Comparison of ENCODE assay signal across 8 cellular contexts in the genomic region with DNA sequence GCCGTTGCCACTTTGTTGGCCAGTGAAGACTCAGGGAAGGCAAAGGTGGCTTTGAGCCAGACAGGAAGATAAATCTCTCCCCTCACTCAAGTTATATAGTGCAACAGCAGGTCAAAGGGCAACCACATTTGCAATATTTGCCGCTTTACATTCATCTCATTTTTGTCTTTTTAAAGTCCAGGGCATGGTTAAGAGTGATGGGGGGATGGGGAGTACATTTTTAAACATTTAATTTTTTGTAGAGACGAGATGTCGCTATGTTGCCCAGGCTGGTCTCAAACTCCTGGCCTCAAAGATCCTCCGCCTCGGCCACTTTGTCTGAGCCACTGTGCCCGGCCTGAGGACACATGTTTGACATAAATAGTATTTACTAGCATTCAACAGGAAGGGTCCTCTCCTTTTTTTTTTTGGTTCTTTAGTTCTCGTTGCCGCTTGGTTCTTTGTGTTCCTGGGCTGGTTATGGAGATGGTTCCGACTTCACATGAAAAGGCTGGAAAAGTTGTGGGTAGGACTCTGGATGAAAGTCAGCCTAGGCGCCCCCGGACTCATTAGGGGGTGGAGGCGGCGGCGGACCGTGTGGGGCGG.
DNase-seq lines count a peak whose midpoint lies in the region; ATAC-seq and TF ChIP-seq lines count a peak whose summit lies in the region.

No MANE protein-coding gene starts in this region.

- peak overlapping the region; percentile 82 for H4K8ac ChIP-seq in trophoblast cell (ENCODE audit: low read depth, low read length)

- DNase-seq in DND-41 (no peak), Peyer's patch (no peak), esophagus muscularis mucosa (ENCODE audit: extremely low spot score) (no peak), trophoblast cell (no peak), HPDE6-E6E7 (ENCODE audit: extremely low spot score) (no peak), NCI-H2196 treated with DMSO at 0.1 percent for 48 hours (lab: John Stamatoyannopoulos, UW; ENCODE audit: unreplicated experiment) (no peak)

- peak overlapping the region; percentile 88 for H3K18ac ChIP-seq in trophoblast cell (ENCODE audit: low read length)

- no peak overlapping the region for H3K4ac ChIP-seq in trophoblast cell (ENCODE audit: low read depth, low read length)

- H3K36me3 ChIP-seq in DND-41 (ENCODE audit: insufficient read depth, low read length) (no peaks in the 10 kb centered on the region), Peyer's patch (no peaks in the 10 kb centered on the region), esophagus muscularis mucosa (no peaks in the 10 kb centered on the region), trophoblast cell (ENCODE audit: control insufficient read depth in 1 of 2, insufficient read depth in 2 of 2, low read length in 2 of 2) (no peaks in the 10 kb centered on the region)

- H4K20me1 ChIP-seq in DND-41 (ENCODE audit: insufficient read depth, low read length) = no peaks in the 10 kb centered on the region; the same call in 1 of the 2 replicates

- H3K27me3 ChIP-seq in DND-41 (ENCODE audit: insufficient read depth, low read length, poor library complexity) = peaks cover 23% of the 10 kb centered on the region
- H3K27me3 ChIP-seq in Peyer's patch = no peaks in the 10 kb centered on the region
- H3K27me3 ChIP-seq in esophagus muscularis mucosa = peaks cover 0 to 50% (median 5%) of the 10 kb centered on the region in 4 donors
- H3K27me3 ChIP-seq in trophoblast cell (ENCODE audit: insufficient read depth, low read length) = no peaks in the 10 kb centered on the region

- H2AFZ ChIP-seq in DND-41 (ENCODE audit: low read depth, low read length) (no peak overlapping the region), trophoblast cell (ENCODE audit: insufficient read depth, low read length, poor library complexity) (peak overlapping the region; percentile 84)

- H3K79me2 ChIP-seq in DND-41 (ENCODE audit: insufficient read depth, low read length) (no peaks in the 10 kb centered on the region), trophoblast cell (ENCODE audit: control insufficient read depth, insufficient read depth, low read length, poor library complexity) (peaks cover 28% of the 10 kb centered on the region)

- intact Hi-C loops in esophagus muscularis mucosa (cut with DNase I) = no loop called here

- TF ChIP-seq EP300 in esophagus muscularis mucosa (IDR thresholded peaks at IDR 0.05) = no peak

- no peak overlapping the region for H2AK5ac ChIP-seq in trophoblast cell (ENCODE audit: low read length)

- H3K14ac ChIP-seq in trophoblast cell (ENCODE audit: low read length) = peak overlapping the region; percentile 73

- H3K27ac ChIP-seq in DND-41 (ENCODE audit: low read length) (no peak overlapping the region), Peyer's patch (peak overlapping the region; percentile 56 to 90 (median 82)), esophagus muscularis mucosa (replicated peaks in 1 of 4) (no peak overlapping the region), trophoblast cell (ENCODE audit: low read depth, low read length) (no peak overlapping the region)

- 23% methylated on average over 16 of the region's 17 CpGs for WGBS in esophagus muscularis mucosa
- no CpG with 5 or more reads among the region's 17 CpGs for WGBS in trophoblast cell (ENCODE audit: extremely low coverage, insufficient coverage, insufficient read length)

- TF ChIP-seq POLR2A in Peyer's patch (IDR thresholded peaks at IDR 0.05) (no peak), esophagus muscularis mucosa (IDR thresholded peaks at IDR 0.05; ENCODE audit: low read depth) (no peak)

- H4K91ac ChIP-seq in trophoblast cell (ENCODE audit: low read depth, low read length) = peak overlapping the region; percentile 65

- peaks cover 8% of the 10 kb centered on the region; the same call in 1 of the 2 replicates for H3K4me1 ChIP-seq in DND-41 (ENCODE audit: insufficient read depth, low read length)
- peaks cover 3 to 32% (median 19%) of the 10 kb centered on the region in 4 donors for H3K4me1 ChIP-seq in Peyer's patch
- H3K4me1 ChIP-seq in esophagus muscularis mucosa = peaks cover 20 to 26% (median 22%) of the 10 kb centered on the region in 4 donors
- H3K4me1 ChIP-seq in trophoblast cell (ENCODE audit: control insufficient read depth in 1 of 2, insufficient read depth in 2 of 2, low read length in 2 of 2) = peaks cover 31 to 34% of the 10 kb centered on the region in 2 experiments

- H2BK5ac ChIP-seq in trophoblast cell (ENCODE audit: low read depth, low read length, poor library complexity) = no peak overlapping the region

- no peak for TF ChIP-seq CTCF in DND-41 (IDR thresholded peaks at IDR 0.05; ENCODE audit: borderline replicate concordance, extremely low read depth, low read length, poor library complexity, severe bottlenecking)
- no peak for TF ChIP-seq CTCF in Peyer's patch (IDR thresholded peaks at IDR 0.05)
- TF ChIP-seq CTCF in esophagus muscularis mucosa (IDR thresholded peaks at IDR 0.05) = no peak

- H3K4me2 ChIP-seq in DND-41 (ENCODE audit: insufficient read depth, low read length) (peak overlapping the region; percentile 62), trophoblast cell (ENCODE audit: low read length) (peak overlapping the region; percentile 80)

- H3K4me3 ChIP-seq in DND-41 (ENCODE audit: low read depth in 1 of 2, low read length in 2 of 2) (peak overlapping the region in 1 of 2 experiments; percentile 44; a peak in 1 of 4 replicates), Peyer's patch (peak overlapping the region; percentile 70 to 97 (median 82)), esophagus muscularis mucosa (peak overlapping the region; percentile 57 to 71 (median 64)), trophoblast cell (ENCODE audit: low read depth, low read length) (peak overlapping the region; percentile 65)

- H3K9ac ChIP-seq in DND-41 (ENCODE audit: low read depth, low read length) (no peak overlapping the region), trophoblast cell (ENCODE audit: low read length) (no peak overlapping the region)

- peak overlapping the region; percentile 75 for H2BK120ac ChIP-seq in trophoblast cell (ENCODE audit: insufficient read depth, low read length, poor library complexity)

- H3K9me3 ChIP-seq in DND-41 (ENCODE audit: insufficient read depth, low read length, severe bottlenecking) = no peaks in the 10 kb centered on the region
- no peaks in the 10 kb centered on the region for H3K9me3 ChIP-seq in Peyer's patch
- no peaks in the 10 kb centered on the region for H3K9me3 ChIP-seq in esophagus muscularis mucosa
- H3K9me3 ChIP-seq in trophoblast cell (ENCODE audit: insufficient read depth, low read depth, low read length) = no peaks in the 10 kb centered on the region

- peak overlapping the region; percentile 51 for H4K12ac ChIP-seq in trophoblast cell (ENCODE audit: low read depth, low read length)

- no peak overlapping the region for H3K23ac ChIP-seq in trophoblast cell (ENCODE audit: low read length)

- ATAC-seq in DND-41 (ENCODE audit: insufficient read depth, low read depth) (no peak), GM21576 (IDR thresholded peaks at IDR 0.05; ENCODE audit: unreplicated experiment) (no peak), GM19452 (IDR thresholded peaks at IDR 0.05; ENCODE audit: unreplicated experiment) (no peak)

- peak overlapping the region; percentile 81 for H2BK12ac ChIP-seq in trophoblast cell (ENCODE audit: low read length)

- peaks cover 33% of the 10 kb centered on the region for H3K79me1 ChIP-seq in trophoblast cell (ENCODE audit: low read length)

Comparison
In these comparisons a context has a peak if more than half of its experiments do, and no peak if none do; other contexts are left out.
1. H3K27ac ChIP-seq: peak in Peyer's patch (4 of 4); none in DND-41 (single experiment), esophagus muscularis mucosa (0 of 4) and trophoblast cell (single experiment).